In genomic region chr2:197191177-197191947, GRCh38 we compare ENCODE assay signal across 8 cellular contexts.
DNase-seq lines count a peak whose midpoint lies in the region; ATAC-seq and TF ChIP-seq lines count a peak whose summit lies in the region.

No MANE protein-coding gene starts in this region.

- intact Hi-C loops in psoas muscle (cut with DNase I) = loop anchor here (2.0 to 5.0 kb wide), 2 partner anchors 119 to 186 kb away; partner anchors contain the start of gene ANKRD44 (in 2 of the 2)

- TF ChIP-seq CTCF in VCaP (conservative IDR thresholded peaks at IDR 0.05) = peak; percentile 81
- TF ChIP-seq CTCF in foreskin fibroblast (IDR thresholded peaks at IDR 0.05; ENCODE audit: low read depth, low read length) = peak; percentile 47
- peak; percentile 77 for TF ChIP-seq CTCF in psoas muscle (IDR thresholded peaks at IDR 0.05)

- H3K27ac ChIP-seq in VCaP (no peak overlapping the region), psoas muscle (no peak overlapping the region)

- H3K4me3 ChIP-seq in foreskin fibroblast (ENCODE audit: low read depth in 1 of 2, low read length in 2 of 2) = no peak overlapping the region
- no peak overlapping the region for H3K4me3 ChIP-seq in psoas muscle

- no peaks in the 10 kb centered on the region for H3K36me3 ChIP-seq in psoas muscle (ENCODE audit: insufficient read depth in 1 of 2, low read depth in 1 of 2)

- peak; percentile 46 for ATAC-seq in GM21529 (IDR thresholded peaks at IDR 0.05; ENCODE audit: unreplicated experiment)
- ATAC-seq in psoas muscle = peak in 1 of 4 donors; percentile 67
- ATAC-seq in GM19328 (IDR thresholded peaks at IDR 0.05; ENCODE audit: unreplicated experiment) = no peak

- peaks cover 7% of the 10 kb centered on the region for H3K4me1 ChIP-seq in psoas muscle

- no peaks in the 10 kb centered on the region for H3K27me3 ChIP-seq in psoas muscle (ENCODE audit: insufficient read depth in 3 of 3, low read length in 2 of 3)

- DNase-seq in ELR (ENCODE audit: low read depth) (peak; percentile 58), NCI-H1105 (lab: John Stamatoyannopoulos, UW) (peak; percentile 34), foreskin fibroblast (peak in 1 of 2 donors; percentile 52), psoas muscle (no peak), GM19238 (ENCODE audit: insufficient read length, low spot score) (no peak)

- 31 to 45% (median 35%) methylated on average over 4 of the region's 4 CpGs for WGBS in psoas muscle, 3 donors

- no peaks in the 10 kb centered on the region for H3K9me3 ChIP-seq in psoas muscle

Comparison
In these comparisons a context has a peak if more than half of its experiments do, and no peak if none do; other contexts are left out.
1. DNase-seq: peak in ELR (single experiment) and NCI-H1105 (single experiment); none in psoas muscle (0 of 2) and GM19238 (single experiment).
2. Peak in every context shown above with its lines, with median percentiles within 50 percentile points of each other: CTCF ChIP-seq.